ENCODE assay signal across 17 cellular contexts in genomic region chr5:20574576-20574975, GRCh38.
DNase-seq lines count a peak whose midpoint lies in the region; ATAC-seq and TF ChIP-seq lines count a peak whose summit lies in the region.
"Had no signal": no experiment of that assay in that cellular context is flagged by ENCODE, and none has a peak within 500 bp of the region (broad histone marks: within the 10 kb centered on the region; RNA-seq: fewer than 3 reads in every experiment).

No MANE protein-coding gene starts in this region.

- peaks cover under 1% of the 10 kb centered on the region for H3K36me3 Mint-ChIP-seq in neural progenitor cell
- no peaks in the 10 kb centered on the region for H3K36me3 Mint-ChIP-seq in stimulated activated memory B cell treated with anti-CD40 and anti-IgM and Interleukin-4, amounts not matched to agents 10 μg/mL and 1 μg/mL and 100 μg/mL, for 72 hours
- H3K36me3 Mint-ChIP-seq: CD14-positive monocyte; CD4-positive, alpha-beta memory T cell had no signal

- peaks cover 4% of the 10 kb centered on the region for H3F3A ChIP-seq in neural progenitor cell (ENCODE audit: low read depth)

- H3K27ac ChIP-seq in dorsolateral prefrontal cortex (peak overlapping the region in 1 of 59 donors; percentile 14), neural progenitor cell (no peak overlapping the region)
- H3K27ac ChIP-seq: BLaER1, GM23248 had no signal

- no peaks in the 10 kb centered on the region for H4K20me1 ChIP-seq in neural progenitor cell (ENCODE audit: low read depth)
- H4K20me1 ChIP-seq: BLaER1 had no signal

- DNase-seq in G401 (ENCODE audit: low spot score) (peak; percentile 67), dorsolateral prefrontal cortex (no peak), neural progenitor cell (ENCODE audit: low spot score) (no peak), posterior cingulate gyrus (no peak), epidermal melanocyte (ENCODE audit: insufficient read length, low spot score) (no peak)
- DNase-seq: 8988T; CD4-positive, alpha-beta memory T cell; DMS 273 treated with DMSO at 0.1 percent for 48 hours; DMS53; DND-41; EL; GM23248 had no signal

- no peaks in the 10 kb centered on the region for H3K9me3 ChIP-seq in neural progenitor cell (ENCODE audit: low read depth)
- H3K9me3 ChIP-seq: BLaER1, HAP-1 had no signal

- peaks cover 31% of the 10 kb centered on the region for H3K4me1 Mint-ChIP-seq in neural progenitor cell
- H3K4me1 Mint-ChIP-seq in stimulated activated memory B cell treated with anti-CD40 and anti-IgM and Interleukin-4, amounts not matched to agents 10 μg/mL and 1 μg/mL and 100 μg/mL, for 72 hours = no peaks in the 10 kb centered on the region
- H3K4me1 Mint-ChIP-seq: CD14-positive monocyte; CD4-positive, alpha-beta memory T cell had no signal

- TF ChIP-seq CTCF in dorsolateral prefrontal cortex (IDR thresholded peaks at IDR 0.05 in 54 of 56, conservative IDR thresholded peaks at IDR 0.05 in 2 of 56; ENCODE audit: low read depth in 1 of 56, partially characterized antibody in 56 of 56) = no peak
- TF ChIP-seq CTCF in neural progenitor cell (IDR thresholded peaks at IDR 0.05) = no peak

- H3K4me1 ChIP-seq in neural progenitor cell = peaks cover 20% of the 10 kb centered on the region
- H3K4me1 ChIP-seq: BLaER1, HAP-1 had no signal

- peaks cover 7% of the 10 kb centered on the region for H3K9me3 Mint-ChIP-seq in neural progenitor cell
- peaks cover 2% of the 10 kb centered on the region for H3K9me3 Mint-ChIP-seq in stimulated activated memory B cell treated with anti-CD40 and anti-IgM and Interleukin-4, amounts not matched to agents 10 μg/mL and 1 μg/mL and 100 μg/mL, for 72 hours

- H2AFZ ChIP-seq in neural progenitor cell (replicated peaks) = no peak overlapping the region
- H2AFZ ChIP-seq: GM23248 had no signal

- no peak overlapping the region for H3K9ac ChIP-seq in neural progenitor cell
- H3K9ac ChIP-seq: BLaER1, GM23248 had no signal

- H3K36me3 ChIP-seq in neural progenitor cell = no peaks in the 10 kb centered on the region
- H3K36me3 ChIP-seq: BLaER1, HAP-1 had no signal

- H3K27ac Mint-ChIP-seq in neural progenitor cell = peak overlapping the region; percentile 6
- H3K27ac Mint-ChIP-seq in stimulated activated memory B cell treated with anti-CD40 and anti-IgM and Interleukin-4, amounts not matched to agents 10 μg/mL and 1 μg/mL and 100 μg/mL, for 72 hours = no peak overlapping the region
- H3K27ac Mint-ChIP-seq: CD14-positive monocyte; CD4-positive, alpha-beta memory T cell had no signal

- peak overlapping the region; percentile 86 for H3K4me3 Mint-ChIP-seq in neural progenitor cell
- no peak overlapping the region for H3K4me3 Mint-ChIP-seq in stimulated activated memory B cell treated with anti-CD40 and anti-IgM and Interleukin-4, amounts not matched to agents 10 μg/mL and 1 μg/mL and 100 μg/mL, for 72 hours
- H3K4me3 Mint-ChIP-seq: CD14-positive monocyte; CD4-positive, alpha-beta memory T cell had no signal

- H3K4me3 ChIP-seq in dorsolateral prefrontal cortex = peak overlapping the region in 38 of 59 donors; percentile 1 to 52 (median 27)
- H3K4me3 ChIP-seq in neural progenitor cell = no peak overlapping the region
- H3K4me3 ChIP-seq: BLaER1, GM23248, HAP-1 had no signal

- no peaks in the 10 kb centered on the region for H3K27me3 Mint-ChIP-seq in neural progenitor cell (ENCODE audit: insufficient read depth, low read depth)
- no peaks in the 10 kb centered on the region for H3K27me3 Mint-ChIP-seq in stimulated activated memory B cell treated with anti-CD40 and anti-IgM and Interleukin-4, amounts not matched to agents 10 μg/mL and 1 μg/mL and 100 μg/mL, for 72 hours
- H3K27me3 Mint-ChIP-seq: CD4-positive, alpha-beta memory T cell had no signal

- H3K27me3 ChIP-seq in dorsolateral prefrontal cortex = no peaks in the 10 kb centered on the region
- H3K27me3 ChIP-seq in neural progenitor cell = no peaks in the 10 kb centered on the region
- H3K27me3 ChIP-seq: BLaER1 had no signal

- H3K4me2 ChIP-seq in neural progenitor cell = no peak overlapping the region
- H3K4me2 ChIP-seq: BLaER1 had no signal

- no peak for ATAC-seq in stimulated activated memory B cell treated with anti-CD40 and anti-IgM and Interleukin-4, amounts not matched to agents 10 μg/mL and 1 μg/mL and 100 μg/mL, for 72 hours
- ATAC-seq in HG03039 (IDR thresholded peaks at IDR 0.05; ENCODE audit: unreplicated experiment) = no peak

- in situ Hi-C loops in G401 (cut with HindIII; ENCODE audit: low sequenced_read_pairs) = no loop called here

- intact Hi-C loops in dorsolateral prefrontal cortex (cut with DNase I) (no loop called here), posterior cingulate gyrus (cut with DNase I) (no loop called here)

- no peaks in the 10 kb centered on the region for H3K79me2 ChIP-seq in neural progenitor cell (ENCODE audit: low read depth)
